In genomic region chr7:74284781-74285259, GRCh38 we compare ENCODE assay signal across 9 cellular contexts. TPM values are rescaled to one million over a fixed set of nuclear protein-coding genes. Genes with fewer than 3 reads are reported as not detected.
DNase-seq lines count a peak whose midpoint lies in the region; ATAC-seq and FAIRE-seq lines count a peak whose summit lies in the region.
"Had no signal": no experiment of that assay in that cellular context is flagged by ENCODE, and none has a peak within 500 bp of the region (broad histone marks: within the 10 kb centered on the region; RNA-seq: fewer than 3 reads in every experiment).

No MANE protein-coding gene starts in this region.

- H2BK5ac ChIP-seq in mesendoderm (ENCODE audit: low read length): no peak overlapping the region

- peak; percentile 49 for ATAC-seq in GM21825 (IDR thresholded peaks at IDR 0.05; ENCODE audit: unreplicated experiment)
- no peak for ATAC-seq in activated T-helper 17 cell treated with anti-CD3 and anti-CD28 coated beads, Interleukin-2, amount 50 U/mL, for 72 hours (replicated peaks)
- ATAC-seq: natural killer cell treated with Interleukin-12 subunit alpha and Interleukin-12 subunit beta and Interleukin-15 and Interleukin-18, amount 100 ng/mL, for 72 hours had no signal

- no peak overlapping the region for H3K4me3 Mint-ChIP-seq in activated T-helper 17 cell treated with anti-CD3 and anti-CD28 coated beads, Interleukin-2, amount 50 U/mL, for 72 hours
- H3K4me3 Mint-ChIP-seq: natural killer cell treated with Interleukin-12 subunit alpha and Interleukin-12 subunit beta and Interleukin-15 and Interleukin-18, amount 100 ng/mL, for 72 hours had no signal

- no peak overlapping the region for H4K8ac ChIP-seq in mesendoderm (ENCODE audit: low read depth, low read length)

- no peaks in the 10 kb centered on the region for H3K9me3 Mint-ChIP-seq in activated T-helper 17 cell treated with anti-CD3 and anti-CD28 coated beads, Interleukin-2, amount 50 U/mL, for 72 hours
- H3K9me3 Mint-ChIP-seq: natural killer cell treated with Interleukin-12 subunit alpha and Interleukin-12 subunit beta and Interleukin-15 and Interleukin-18, amount 100 ng/mL, for 72 hours had no signal

- no peak overlapping the region for H3K4ac ChIP-seq in mesendoderm (ENCODE audit: low read depth, low read length)

- H3K4me3 ChIP-seq in mesendoderm (ENCODE audit: low read length) (no peak overlapping the region), Karpas-422 (ENCODE audit: low read length) (no peak overlapping the region)
- H3K4me3 ChIP-seq: adrenal gland had no signal

- no peaks in the 10 kb centered on the region for H4K20me1 ChIP-seq in Karpas-422 (ENCODE audit: insufficient read depth, low read depth, low read length)

- no peak overlapping the region for H3K27ac Mint-ChIP-seq in activated T-helper 17 cell treated with anti-CD3 and anti-CD28 coated beads, Interleukin-2, amount 50 U/mL, for 72 hours
- H3K27ac Mint-ChIP-seq: natural killer cell treated with Interleukin-12 subunit alpha and Interleukin-12 subunit beta and Interleukin-15 and Interleukin-18, amount 100 ng/mL, for 72 hours had no signal

- H2BK120ac ChIP-seq in mesendoderm (ENCODE audit: low read depth, low read length): no peak overlapping the region

- H3K4me1 Mint-ChIP-seq in activated T-helper 17 cell treated with anti-CD3 and anti-CD28 coated beads, Interleukin-2, amount 50 U/mL, for 72 hours: peaks cover 6% of the 10 kb centered on the region

- H3K27me3 Mint-ChIP-seq in activated T-helper 17 cell treated with anti-CD3 and anti-CD28 coated beads, Interleukin-2, amount 50 U/mL, for 72 hours: peaks cover 13% of the 10 kb centered on the region

- H3K9ac ChIP-seq in mesendoderm (ENCODE audit: low read length) (no peak overlapping the region), Karpas-422 (ENCODE audit: low read length) (no peak overlapping the region)

- H3K36me3 ChIP-seq in mesendoderm (ENCODE audit: control insufficient read depth, insufficient read depth, low read length) (no peaks in the 10 kb centered on the region), Karpas-422 (ENCODE audit: insufficient read depth, low read length) (no peaks in the 10 kb centered on the region)
- H3K36me3 ChIP-seq: adrenal gland had no signal

- no peak overlapping the region for H2AK5ac ChIP-seq in mesendoderm (ENCODE audit: low read length)

- H3K27ac ChIP-seq in mesendoderm (ENCODE audit: low read depth, low read length): no peak overlapping the region
- H3K27ac ChIP-seq in Karpas-422 (ENCODE audit: low read length): no peak overlapping the region
- H3K27ac ChIP-seq: adrenal gland had no signal

- peak; percentile 83 for FAIRE-seq in GM18507 (lab: Jason Lieb, UNC)

- H3K4me1 ChIP-seq in mesendoderm (ENCODE audit: control insufficient read depth, low read depth, low read length) (peaks cover 10% of the 10 kb centered on the region), Karpas-422 (ENCODE audit: low read length) (peaks cover 3% of the 10 kb centered on the region)

- no peaks in the 10 kb centered on the region for H3K9me3 ChIP-seq in Karpas-422 (ENCODE audit: low read length)
- H3K9me3 ChIP-seq: adrenal gland had no signal

- H4K5ac ChIP-seq in mesendoderm (ENCODE audit: low read length): no peak overlapping the region

- no peak overlapping the region for H3K56ac ChIP-seq in mesendoderm (ENCODE audit: low read length)

- H3K27me3 ChIP-seq in mesendoderm (ENCODE audit: insufficient read depth, low read length, poor library complexity): no peaks in the 10 kb centered on the region
- no peaks in the 10 kb centered on the region for H3K27me3 ChIP-seq in Karpas-422 (ENCODE audit: low read length)
- H3K27me3 ChIP-seq: adrenal gland had no signal

- H3K18ac ChIP-seq in mesendoderm (ENCODE audit: low read length): no peak overlapping the region

- H3K79me1 ChIP-seq in mesendoderm (ENCODE audit: low read length): no peaks in the 10 kb centered on the region

- H2BK15ac ChIP-seq in mesendoderm (replicated peaks; ENCODE audit: low read depth): no peak overlapping the region

- DNase-seq in GM18507 (ENCODE audit: extremely low spot score, insufficient read length, low read depth) (no peak), NOMO-1 (lab: John Stamatoyannopoulos, UW; ENCODE audit: unreplicated experiment in 2 of 2) (peak; percentile 79 to 83), mesendoderm (peak; percentile 81), Karpas-422 (no peak), posterior vena cava (ENCODE audit: low spot score) (no peak)

- WGBS in mesendoderm (ENCODE audit: extremely low coverage, insufficient coverage, low lambda C conversion rate): no CpG with 5 or more reads among the region's 9 CpGs

- H2AFZ ChIP-seq in Karpas-422 (ENCODE audit: low read length): no peak overlapping the region

- intact Hi-C loops in posterior vena cava (cut with DNase I): no loop called here

- no peaks in the 10 kb centered on the region for H3K9me2 ChIP-seq in Karpas-422 (replicated peaks; ENCODE audit: insufficient read depth, low read length)

- H3K79me2 ChIP-seq in mesendoderm (ENCODE audit: control insufficient read depth, insufficient read depth, low read length): peaks cover under 1% of the 10 kb centered on the region
- no peaks in the 10 kb centered on the region for H3K79me2 ChIP-seq in Karpas-422 (ENCODE audit: low read length)

- H3K23ac ChIP-seq in mesendoderm (ENCODE audit: low read length): no peak overlapping the region

- H3K4me2 ChIP-seq in mesendoderm (ENCODE audit: low read length) (no peak overlapping the region), Karpas-422 (ENCODE audit: low read depth, low read length, poor library complexity, severe bottlenecking) (no peak overlapping the region)

- H3K36me3 Mint-ChIP-seq in activated T-helper 17 cell treated with anti-CD3 and anti-CD28 coated beads, Interleukin-2, amount 50 U/mL, for 72 hours (ENCODE audit: low read depth): no peaks in the 10 kb centered on the region
- H3K36me3 Mint-ChIP-seq: natural killer cell treated with Interleukin-12 subunit alpha and Interleukin-12 subunit beta and Interleukin-15 and Interleukin-18, amount 100 ng/mL, for 72 hours had no signal

RNA-seq across cellular contexts. Expression of gene CLIP2, which starts 4.4 kb away (rescaled TPM):
- 11.1 TPM for polyA plus RNA-seq in mesendoderm (2013, experiment 1 of 2)
- 12.8 TPM for polyA plus RNA-seq in mesendoderm (2013, experiment 2 of 2)
- 1 to 10 TPM in 1 of 2 donors, under 1 TPM in 1; 0.93 to 1.6 TPM for total RNA-seq in activated T-helper 17 cell treated with anti-CD3 and anti-CD28 coated beads, Interleukin-2, amount 50 U/mL, for 72 hours
- total RNA-seq in Karpas-422 (2014; rRNA removed; shearing (Covaris generic); ENCODE audit: low replicate concordance): 0.76 TPM in 1 of 2 replicates, not detected in the other
- 10 to 100 TPM; 16.1 to 26.6 TPM for total RNA-seq in posterior vena cava

RNA-seq across cellular contexts. Expression of gene RFC2, which starts 30.6 kb away (rescaled TPM):
- 70.5 TPM for polyA plus RNA-seq in mesendoderm (2013, experiment 1 of 2)
- 73.3 TPM for polyA plus RNA-seq in mesendoderm (2013, experiment 2 of 2)
- 100 to 1,000 TPM in 1 of 2 donors, 10 to 100 TPM in 1; 62.2 to 100 TPM for total RNA-seq in activated T-helper 17 cell treated with anti-CD3 and anti-CD28 coated beads, Interleukin-2, amount 50 U/mL, for 72 hours
- total RNA-seq in Karpas-422 (2014; rRNA removed; shearing (Covaris generic); ENCODE audit: low replicate concordance): 18.9 and 27.3 TPM in 2 replicates
- 10 to 100 TPM; 12.5 to 12.8 TPM for total RNA-seq in posterior vena cava

Comparison
In these comparisons a context has a peak if more than half of its experiments do, and no peak if none do; other contexts are left out.
1. DNase-seq: peak in NOMO-1 (2 of 2) and mesendoderm (single experiment); none in GM18507 (single experiment), Karpas-422 (single experiment) and posterior vena cava (single experiment).